In genomic region chr1:51058863-51059262, GRCh38 we compare ENCODE assay signal across 1 cellular context.
TF ChIP-seq lines count a peak whose summit lies in the region.

No MANE protein-coding gene starts in this region.

TF ChIP-seq in HepG2, 621 proteins besides CTCF, POLR2A, EP300 and RAD21 (continued from another document and continues in another):
- TF ChIP-seq ARID5B (CRISPR knock-in tag; IDR thresholded peaks at IDR 0.05) (0 out of 2 replicates have a peak, but pooled peaks have one; percentile 13), ZNF564 (CRISPR knock-in tag; IDR thresholded peaks at IDR 0.05) (no peak), ZNF331 (CRISPR knock-in tag; IDR thresholded peaks at IDR 0.05) (0 out of 2 replicates have a peak, but pooled peaks have one; percentile 19), POLR2G (IDR thresholded peaks at IDR 0.05; ENCODE audit: low read depth, low read length) (no peak), DZIP1 (CRISPR knock-in tag; IDR thresholded peaks at IDR 0.05) (no peak), ZBTB7A (CRISPR knock-in tag; IDR thresholded peaks at IDR 0.05) (no peak), PHF20 (CRISPR knock-in tag; IDR thresholded peaks at IDR 0.05) (no peak), KLF13 (CRISPR knock-in tag; IDR thresholded peaks at IDR 0.05) (no peak), LRRFIP1 (CRISPR knock-in tag; conservative IDR thresholded peaks at IDR 0.05) (no peak), HNF4A (CRISPR knock-in tag; IDR thresholded peaks at IDR 0.05) (no peak), ZBTB44 (CRISPR knock-in tag; IDR thresholded peaks at IDR 0.05) (no peak), HINFP (CRISPR knock-in tag; IDR thresholded peaks at IDR 0.05; ENCODE audit: low read depth) (no peak), SRSF9 (IDR thresholded peaks at IDR 0.05; ENCODE audit: borderline replicate concordance, insufficient read depth, low read depth, low read length, poor library complexity, severe bottlenecking) (no peak), ARNT (IDR thresholded peaks at IDR 0.05) (no peak), ZNF235 (CRISPR knock-in tag; IDR thresholded peaks at IDR 0.05; ENCODE audit: borderline replicate concordance) (no peak), ZFP91 (CRISPR knock-in tag; IDR thresholded peaks at IDR 0.05; ENCODE audit: borderline replicate concordance) (0 out of 2 replicates have a peak, but pooled peaks have one; percentile 39), ZBTB37 (CRISPR knock-in tag; IDR thresholded peaks at IDR 0.05) (no peak), TSC22D2 (CRISPR knock-in tag; IDR thresholded peaks at IDR 0.05; ENCODE audit: borderline replicate concordance) (0 out of 2 replicates have a peak, but pooled peaks have one; percentile 40), ZNF704 (CRISPR knock-in tag; IDR thresholded peaks at IDR 0.05; ENCODE audit: borderline replicate concordance) (no peak), ZNF562 (CRISPR knock-in tag; IDR thresholded peaks at IDR 0.05; ENCODE audit: borderline replicate concordance) (no peak), KDM5B (CRISPR knock-in tag; IDR thresholded peaks at IDR 0.05; ENCODE audit: borderline replicate concordance) (no peak), CHD2 (IDR thresholded peaks at IDR 0.05; ENCODE audit: low read depth, low read length) (no peak), ATRX (CRISPR knock-in tag; IDR thresholded peaks at IDR 0.05; ENCODE audit: borderline replicate concordance) (no peak), ZNF34 (CRISPR knock-in tag; IDR thresholded peaks at IDR 0.05; ENCODE audit: borderline replicate concordance) (no peak), SMYD3 (CRISPR knock-in tag; IDR thresholded peaks at IDR 0.05) (no peak), FOXK2 (IDR thresholded peaks at IDR 0.05) (no peak), ZBTB46 (CRISPR knock-in tag; IDR thresholded peaks at IDR 0.05; ENCODE audit: borderline replicate concordance) (no peak), ZNF597 (CRISPR knock-in tag; IDR thresholded peaks at IDR 0.05) (no peak), ATF3 (CRISPR knock-in tag; IDR thresholded peaks at IDR 0.05) (no peak), THAP11 (CRISPR knock-in tag; IDR thresholded peaks at IDR 0.05) (0 out of 2 replicates have a peak, but pooled peaks have one; percentile 31), ZNF350 (CRISPR knock-in tag; IDR thresholded peaks at IDR 0.05; ENCODE audit: borderline replicate concordance, low read depth) (no peak), RBFOX2 (IDR thresholded peaks at IDR 0.05; ENCODE audit: low read depth, low read length) (no peak), ZNF547 (CRISPR knock-in tag; IDR thresholded peaks at IDR 0.05) (no peak), STAG1 (CRISPR knock-in tag; IDR thresholded peaks at IDR 0.05) (peak; percentile 97), ZNF121 (CRISPR knock-in tag; IDR thresholded peaks at IDR 0.05) (no peak), WIZ (CRISPR knock-in tag; IDR thresholded peaks at IDR 0.05) (no peak), RNF2 (conservative IDR thresholded peaks at IDR 0.05; ENCODE audit: low read depth) (no peak), MYC (CRISPR knock-in tag; IDR thresholded peaks at IDR 0.05; ENCODE audit: borderline replicate concordance) (no peak), ZNF143 (CRISPR knock-in tag; IDR thresholded peaks at IDR 0.05) (no peak), ADNP (CRISPR knock-in tag; IDR thresholded peaks at IDR 0.05) (no peak), SIX1 (CRISPR knock-in tag; IDR thresholded peaks at IDR 0.05; ENCODE audit: borderline replicate concordance) (no peak), TCF12 (IDR thresholded peaks at IDR 0.05) (no peak), TCF12 (CRISPR knock-in tag; IDR thresholded peaks at IDR 0.05) (no peak), ZBTB7B (CRISPR knock-in tag; IDR thresholded peaks at IDR 0.05) (no peak), EZH2 (conservative IDR thresholded peaks at IDR 0.05; ENCODE audit: low read depth, low read length) (no peak)
